ENCODE assay signal across 23 cellular contexts in genomic region chr1:154829062-154829461, GRCh38. TPM values are rescaled to one million over a fixed set of nuclear protein-coding genes. Genes with fewer than 3 reads are reported as not detected.
"Had no signal": no experiment of that assay in that cellular context is flagged by ENCODE, and none has a peak within 500 bp of the region (broad histone marks: within the 10 kb centered on the region; RNA-seq: fewer than 3 reads in every experiment).

No MANE protein-coding gene starts in this region.

- DNase-seq: islet precursor cell; left ventricle myocardium inferior; mesendoderm; naive thymus-derived CD4-positive, alpha-beta T cell; nucleus accumbens; pancreas; retina; right cardiac atrium; stimulated activated CD4-positive, alpha-beta T cell treated with anti-CD3 and anti-CD28 coated beads, Interleukin-12 subunit alpha, Interleukin-12 subunit beta, amount 100 ng/mL, for 4 hours; stimulated activated CD4-positive, alpha-beta T cell treated with anti-CD3 and anti-CD28 coated beads, Interleukin-15, amount 100 ng/mL, for 24 hours; stimulated activated CD4-positive, alpha-beta T cell treated with anti-CD3 and anti-CD28 coated beads, Interleukin-2, amount 100 ng/mL, for 24 hours; stimulated activated CD4-positive, alpha-beta T cell treated with anti-CD3 and anti-CD28 coated beads, Interleukin-4, amount 100 ng/mL, for 1 hour; stimulated activated naive B cell treated with anti-CD40 and anti-IgM and Interleukin-4, amounts not matched to agents 10 μg/mL and 1 μg/mL and 100 μg/mL, for 72 hours; stimulated activated naive CD8-positive, alpha-beta T cell treated with anti-CD3 and anti-CD28 coated beads, Interleukin-15, Interleukin-2, amounts not matched to agents 100 U/mL and 50 U/mL, for 24 hours; stomach; testis; tibial artery; trophoblast cell; uterus had no signal

- ATAC-seq: naive thymus-derived CD4-positive, alpha-beta T cell; pancreas; right cardiac atrium; sciatic nerve; stimulated activated naive B cell treated with anti-CD40 and anti-IgM and Interleukin-4, amounts not matched to agents 10 μg/mL and 1 μg/mL and 100 μg/mL, for 72 hours; stimulated activated naive CD8-positive, alpha-beta T cell treated with anti-CD3 and anti-CD28 coated beads, Interleukin-15, Interleukin-2, amounts not matched to agents 100 U/mL and 50 U/mL, for 24 hours had no signal

- H3K36me3 ChIP-seq: left ventricle myocardium inferior, pancreas, prostate gland, stomach, tibial artery, uterus had no signal

- H3K27ac ChIP-seq: left ventricle myocardium inferior, pancreas, prostate gland, skin epidermis, stomach, testis, tibial artery had no signal

- H3K9me3 ChIP-seq: left ventricle myocardium inferior, pancreas, prostate gland, stomach, testis, tibial artery, uterus had no signal

- H3K27me3 ChIP-seq: pancreas, stomach, testis, uterus had no signal

- H3K4me3 ChIP-seq: left ventricle myocardium inferior, lung, pancreas, prostate gland, skin epidermis, stomach, testis, tibial artery, uterus had no signal

- H3K4me1 ChIP-seq: prostate gland, testis, tibial artery had no signal

RNA-seq across cellular contexts. Expression of gene KCNN3, which starts 41.0 kb away (rescaled TPM):
- polyA plus RNA-seq: naive thymus-derived CD4-positive, alpha-beta T cell had no signal
